ENCODE assay signal across 1 cellular context in genomic region chr17:81429353-81429774, GRCh38.
TF ChIP-seq lines count a peak whose summit lies in the region.

No MANE protein-coding gene starts in this region.

TF ChIP-seq in HEK293, 187 proteins besides CTCF, POLR2A, EP300 and RAD21 (continued from another document):
- TF ChIP-seq, protein P1, sequence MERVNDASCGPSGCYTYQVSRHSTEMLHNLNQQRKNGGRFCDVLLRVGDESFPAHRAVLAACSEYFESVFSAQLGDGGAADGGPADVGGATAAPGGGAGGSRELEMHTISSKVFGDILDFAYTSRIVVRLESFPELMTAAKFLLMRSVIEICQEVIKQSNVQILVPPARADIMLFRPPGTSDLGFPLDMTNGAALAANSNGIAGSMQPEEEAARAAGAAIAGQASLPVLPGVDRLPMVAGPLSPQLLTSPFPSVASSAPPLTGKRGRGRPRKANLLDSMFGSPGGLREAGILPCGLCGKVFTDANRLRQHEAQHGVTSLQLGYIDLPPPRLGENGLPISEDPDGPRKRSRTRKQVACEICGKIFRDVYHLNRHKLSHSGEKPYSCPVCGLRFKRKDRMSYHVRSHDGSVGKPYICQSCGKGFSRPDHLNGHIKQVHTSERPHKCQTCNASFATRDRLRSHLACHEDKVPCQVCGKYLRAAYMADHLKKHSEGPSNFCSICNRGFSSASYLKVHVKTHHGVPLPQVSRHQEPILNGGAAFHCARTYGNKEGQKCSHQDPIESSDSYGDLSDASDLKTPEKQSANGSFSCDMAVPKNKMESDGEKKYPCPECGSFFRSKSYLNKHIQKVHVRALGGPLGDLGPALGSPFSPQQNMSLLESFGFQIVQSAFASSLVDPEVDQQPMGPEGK (tag by site-specific recombination; IDR thresholded peaks at IDR 0.05): no peak
- no peak for TF ChIP-seq ZNF341 (tag by site-specific recombination; IDR thresholded peaks at IDR 0.05; ENCODE audit: low read depth)
- no peak for TF ChIP-seq ZBTB11 (tag by site-specific recombination; conservative IDR thresholded peaks at IDR 0.05; ENCODE audit: low read depth)
- TF ChIP-seq ZBTB20 (tag by site-specific recombination; IDR thresholded peaks at IDR 0.05): no peak; the same call in 1 of the 2 replicates
- TF ChIP-seq, protein P2, sequence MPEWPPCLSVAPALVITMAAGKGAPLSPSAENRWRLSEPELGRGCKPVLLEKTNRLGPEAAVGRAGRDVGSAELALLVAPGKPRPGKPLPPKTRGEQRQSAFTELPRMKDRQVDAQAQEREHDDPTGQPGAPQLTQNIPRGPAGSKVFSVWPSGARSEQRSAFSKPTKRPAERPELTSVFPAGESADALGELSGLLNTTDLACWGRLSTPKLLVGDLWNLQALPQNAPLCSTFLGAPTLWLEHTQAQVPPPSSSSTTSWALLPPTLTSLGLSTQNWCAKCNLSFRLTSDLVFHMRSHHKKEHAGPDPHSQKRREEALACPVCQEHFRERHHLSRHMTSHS (tag by site-specific recombination; IDR thresholded peaks at IDR 0.05): no peak
- TF ChIP-seq ZFP3 (tag by site-specific recombination; IDR thresholded peaks at IDR 0.05; ENCODE audit: low read depth): no peak
- no peak for TF ChIP-seq ZNF707 (tag by site-specific recombination; IDR thresholded peaks at IDR 0.05)
- no peak for TF ChIP-seq ZNF449 (tag by site-specific recombination; IDR thresholded peaks at IDR 0.05)
- no peak for TF ChIP-seq GFI1B (tag by site-specific recombination; IDR thresholded peaks at IDR 0.05)
- TF ChIP-seq ZNF157 (tag by site-specific recombination; IDR thresholded peaks at IDR 0.05): no peak
- TF ChIP-seq ZNF423 (tag by site-specific recombination; IDR thresholded peaks at IDR 0.05): peak; percentile 81
- TF ChIP-seq ZNF23 (tag by site-specific recombination; IDR thresholded peaks at IDR 0.05; ENCODE audit: borderline replicate concordance): no peak
- no peak for TF ChIP-seq ZNF623 (tag by site-specific recombination; IDR thresholded peaks at IDR 0.05)
- TF ChIP-seq ZNF248 (tag by site-specific recombination; IDR thresholded peaks at IDR 0.05): no peak
- no peak for TF ChIP-seq ZNF560 (tag by site-specific recombination; IDR thresholded peaks at IDR 0.05; ENCODE audit: borderline replicate concordance)
- no peak for TF ChIP-seq INSM2 (tag by site-specific recombination; IDR thresholded peaks at IDR 0.05)
- TF ChIP-seq ZNF211 (tag by site-specific recombination; IDR thresholded peaks at IDR 0.05; ENCODE audit: low read depth): no peak
- TF ChIP-seq ZNF473 (tag by site-specific recombination; IDR thresholded peaks at IDR 0.05): no peak
- TF ChIP-seq ZIC2 (tag by site-specific recombination; IDR thresholded peaks at IDR 0.05): peak; percentile 73
- no peak for TF ChIP-seq ZNF175 (tag by site-specific recombination; IDR thresholded peaks at IDR 0.05)
- TF ChIP-seq ZFHX2 (tag by site-specific recombination; conservative IDR thresholded peaks at IDR 0.05): 0 out of 2 replicates have a peak, but pooled peaks have one; percentile 13
- no peak for TF ChIP-seq ZNF121 (tag by site-specific recombination; IDR thresholded peaks at IDR 0.05)
- TF ChIP-seq ZBTB6 (tag by site-specific recombination; IDR thresholded peaks at IDR 0.05): no peak
- no peak for TF ChIP-seq MZF1 (tag by site-specific recombination; IDR thresholded peaks at IDR 0.05; ENCODE audit: borderline replicate concordance)
- TF ChIP-seq YY1 (tag by site-specific recombination; IDR thresholded peaks at IDR 0.05): no peak
